Comparison of ENCODE assay signal across 1 cellular context in the genomic region with DNA sequence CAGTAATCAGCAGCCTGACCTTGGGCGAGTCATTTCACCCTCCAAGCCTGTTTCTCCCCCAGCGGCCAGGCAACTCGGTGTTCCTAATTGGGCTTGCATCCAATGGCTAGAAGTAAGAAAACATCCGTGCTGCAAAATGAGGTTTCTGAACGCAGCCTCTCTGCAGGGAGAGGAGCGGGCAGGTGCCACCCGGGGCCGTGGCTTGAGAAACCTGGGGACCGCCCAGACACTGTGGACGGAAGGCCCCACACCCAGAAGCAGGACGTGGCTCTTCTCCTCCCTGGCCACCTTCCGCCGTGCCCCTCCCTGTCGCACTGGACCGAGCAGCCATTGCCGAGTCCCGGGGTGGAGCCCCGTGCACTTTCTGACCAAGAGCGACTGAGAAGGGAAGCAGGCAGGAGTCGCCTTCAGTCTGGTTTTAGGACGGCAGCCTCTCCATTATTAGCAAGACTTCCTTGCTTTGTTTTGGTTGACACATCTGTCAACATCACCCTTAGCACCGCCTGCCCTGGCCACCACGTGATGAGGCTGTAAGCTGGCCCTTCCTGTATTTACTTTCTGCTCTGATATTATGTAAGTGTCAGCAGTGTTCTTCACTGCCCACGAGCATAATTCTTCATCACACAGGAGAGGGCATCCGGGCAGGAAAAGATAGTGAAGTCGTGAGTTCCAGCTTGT.
A peak's percentile ranks its signal among the peaks of the same experiment; 100 is the strongest.
TF ChIP-seq lines count a peak whose summit lies in the region.

No MANE protein-coding gene starts in this region.

TF ChIP-seq in A549, 52 proteins besides CTCF, POLR2A, EP300 and RAD21 (continued from another document):
- TF ChIP-seq, protein P1, sequence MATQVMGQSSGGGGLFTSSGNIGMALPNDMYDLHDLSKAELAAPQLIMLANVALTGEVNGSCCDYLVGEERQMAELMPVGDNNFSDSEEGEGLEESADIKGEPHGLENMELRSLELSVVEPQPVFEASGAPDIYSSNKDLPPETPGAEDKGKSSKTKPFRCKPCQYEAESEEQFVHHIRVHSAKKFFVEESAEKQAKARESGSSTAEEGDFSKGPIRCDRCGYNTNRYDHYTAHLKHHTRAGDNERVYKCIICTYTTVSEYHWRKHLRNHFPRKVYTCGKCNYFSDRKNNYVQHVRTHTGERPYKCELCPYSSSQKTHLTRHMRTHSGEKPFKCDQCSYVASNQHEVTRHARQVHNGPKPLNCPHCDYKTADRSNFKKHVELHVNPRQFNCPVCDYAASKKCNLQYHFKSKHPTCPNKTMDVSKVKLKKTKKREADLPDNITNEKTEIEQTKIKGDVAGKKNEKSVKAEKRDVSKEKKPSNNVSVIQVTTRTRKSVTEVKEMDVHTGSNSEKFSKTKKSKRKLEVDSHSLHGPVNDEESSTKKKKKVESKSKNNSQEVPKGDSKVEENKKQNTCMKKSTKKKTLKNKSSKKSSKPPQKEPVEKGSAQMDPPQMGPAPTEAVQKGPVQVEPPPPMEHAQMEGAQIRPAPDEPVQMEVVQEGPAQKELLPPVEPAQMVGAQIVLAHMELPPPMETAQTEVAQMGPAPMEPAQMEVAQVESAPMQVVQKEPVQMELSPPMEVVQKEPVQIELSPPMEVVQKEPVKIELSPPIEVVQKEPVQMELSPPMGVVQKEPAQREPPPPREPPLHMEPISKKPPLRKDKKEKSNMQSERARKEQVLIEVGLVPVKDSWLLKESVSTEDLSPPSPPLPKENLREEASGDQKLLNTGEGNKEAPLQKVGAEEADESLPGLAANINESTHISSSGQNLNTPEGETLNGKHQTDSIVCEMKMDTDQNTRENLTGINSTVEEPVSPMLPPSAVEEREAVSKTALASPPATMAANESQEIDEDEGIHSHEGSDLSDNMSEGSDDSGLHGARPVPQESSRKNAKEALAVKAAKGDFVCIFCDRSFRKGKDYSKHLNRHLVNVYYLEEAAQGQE (IDR thresholded peaks at IDR 0.05), result 0 out of 2 replicates have a peak, but pooled peaks have one; percentile 1
